Comparison of ENCODE assay signal across 13 cellular contexts in the genomic region with DNA sequence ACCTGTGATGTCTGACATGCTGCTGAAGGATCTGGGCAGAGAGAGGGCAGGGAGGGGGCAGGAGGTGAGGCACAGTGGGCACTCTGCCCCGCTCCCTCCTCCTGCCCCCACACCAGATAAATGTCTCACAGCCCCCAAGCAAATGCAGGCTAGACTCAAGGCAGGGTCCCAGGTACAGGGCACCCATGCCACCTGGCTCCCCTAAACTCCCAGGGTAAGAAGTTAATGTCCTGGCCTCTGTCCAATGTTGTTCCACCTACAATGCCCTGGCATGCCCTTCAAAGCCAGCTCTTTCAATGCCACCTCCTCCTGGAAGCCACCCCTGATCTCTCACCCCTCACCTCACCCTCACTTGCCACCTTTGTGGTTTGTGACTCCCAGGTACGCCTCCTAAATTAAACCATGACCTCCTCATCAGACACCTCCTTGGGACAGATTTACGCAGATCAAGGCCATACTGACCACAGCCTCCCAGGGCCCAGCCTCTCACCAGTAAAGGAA. TPM values are rescaled to one million over a fixed set of nuclear protein-coding genes. Genes with fewer than 3 reads are reported as not detected.
DNase-seq lines count a peak whose midpoint lies in the region; ATAC-seq and TF ChIP-seq lines count a peak whose summit lies in the region.
"Had no signal": no experiment of that assay in that cellular context is flagged by ENCODE, and none has a peak within 500 bp of the region (broad histone marks: within the 10 kb centered on the region; RNA-seq: fewer than 3 reads in every experiment).

No MANE protein-coding gene starts in this region.

- 93 to 96% (median 95%) methylated on average over 3 of the region's 3 CpGs for WGBS in psoas muscle, 3 donors

- TF ChIP-seq CTCF in 22Rv1 (IDR thresholded peaks at IDR 0.05) (no peak), RWPE2 (IDR thresholded peaks at IDR 0.05; ENCODE audit: poor library complexity, severe bottlenecking) (no peak), left lung (IDR thresholded peaks at IDR 0.05) (no peak), psoas muscle (IDR thresholded peaks at IDR 0.05) (no peak)

- POLR2A ChIA-PET in naive thymus-derived CD8-positive, alpha-beta T cell (lab: Charles Lee) = interaction anchor here (0.7 kb wide), 1 partner anchor 471 kb away, joined by 3 read pairs; no protein-coding TSS in a partner anchor

- H3K9me3 ChIP-seq in RWPE2 (ENCODE audit: severe bottlenecking) = no peaks in the 10 kb centered on the region
- H3K9me3 ChIP-seq in left lung = no peaks in the 10 kb centered on the region
- H3K9me3 ChIP-seq in psoas muscle = no peaks in the 10 kb centered on the region

- intact Hi-C loops in left lung (cut with DNase I) (no loop called here), psoas muscle (cut with DNase I) (no loop called here)

- H3K4me1 ChIP-seq in RWPE2 (ENCODE audit: insufficient read depth, poor library complexity, severe bottlenecking) (peaks cover 36% of the 10 kb centered on the region), left lung (peaks cover 21 to 50% of the 10 kb centered on the region in 2 donors), psoas muscle (peaks cover 3% of the 10 kb centered on the region)

- H3K36me3 ChIP-seq in RWPE2 (ENCODE audit: low read depth) (peaks cover 90% of the 10 kb centered on the region), left lung (no peaks in the 10 kb centered on the region), psoas muscle (ENCODE audit: insufficient read depth in 1 of 2, low read depth in 1 of 2) (no peaks in the 10 kb centered on the region)

- H3K27me3 ChIP-seq in RWPE2 (ENCODE audit: insufficient read depth, poor library complexity, severe bottlenecking) = no peaks in the 10 kb centered on the region
- no peaks in the 10 kb centered on the region for H3K27me3 ChIP-seq in left lung
- H3K27me3 ChIP-seq in psoas muscle (ENCODE audit: insufficient read depth in 3 of 3, low read length in 2 of 3) = peaks cover 0 to 14% (median 0%) of the 10 kb centered on the region in 3 donors

- H3K36me3 Mint-ChIP-seq in naive thymus-derived CD8-positive, alpha-beta T cell = peaks cover 0 to 1% (median 0%) of the 10 kb centered on the region in 3 donors

- ATAC-seq in RWPE2 (ENCODE audit: low read depth) (no peak), left lung (no peak), psoas muscle (no peak)
- ATAC-seq in stimulated activated naive CD8-positive, alpha-beta T cell treated with anti-CD3 and anti-CD28 coated beads, Interleukin-15, Interleukin-2, amounts not matched to agents 100 U/mL and 50 U/mL, for 24 hours = no peak
- ATAC-seq in stimulated activated naive CD8-positive, alpha-beta T cell treated with anti-CD3 and anti-CD28 coated beads, Interleukin-15, amount 100 ng/mL, for 72 hours = no peak
- ATAC-seq in naive thymus-derived CD8-positive, alpha-beta T cell = no peak

- H3K27me3 Mint-ChIP-seq in stimulated activated naive CD8-positive, alpha-beta T cell treated with anti-CD3 and anti-CD28 coated beads, Interleukin-15, amount 100 ng/mL, for 72 hours = no peaks in the 10 kb centered on the region
- H3K27me3 Mint-ChIP-seq in naive thymus-derived CD8-positive, alpha-beta T cell = no peaks in the 10 kb centered on the region

- H3K9me3 Mint-ChIP-seq in stimulated activated naive CD8-positive, alpha-beta T cell treated with anti-CD3 and anti-CD28 coated beads, Interleukin-15, amount 100 ng/mL, for 72 hours = no peaks in the 10 kb centered on the region
- no peaks in the 10 kb centered on the region for H3K9me3 Mint-ChIP-seq in naive thymus-derived CD8-positive, alpha-beta T cell
- H3K9me3 Mint-ChIP-seq: activated CD4-positive, alpha-beta memory T cell treated with anti-CD3 and anti-CD28 coated beads, Interleukin-2, amount 10 ng/mL, durations not matched to agents 7 days and 5 days had no signal

- peak overlapping the region; percentile 94 for H3K27ac ChIP-seq in 22Rv1
- peak overlapping the region; percentile 77 for H3K27ac ChIP-seq in RWPE2 (ENCODE audit: poor library complexity, severe bottlenecking)
- peak overlapping the region; percentile 72 to 81 for H3K27ac ChIP-seq in left lung
- H3K27ac ChIP-seq in psoas muscle = peak overlapping the region; percentile 3

- DNase-seq in RWPE2 (ENCODE audit: low spot score) = no peak
- DNase-seq in left lung = no peak
- no peak for DNase-seq in psoas muscle
- no peak for DNase-seq in stimulated activated naive CD8-positive, alpha-beta T cell treated with anti-CD3 and anti-CD28 coated beads, Interleukin-15, Interleukin-2, amounts not matched to agents 100 U/mL and 50 U/mL, for 24 hours
- DNase-seq in stimulated activated CD8-positive, alpha-beta memory T cell treated with anti-CD3 and anti-CD28 coated beads, Interleukin-4, amount 100 ng/mL, for 48 hours = no peak
- no peak for DNase-seq in stimulated activated naive CD8-positive, alpha-beta T cell treated with anti-CD3 and anti-CD28 coated beads, Interleukin-15, amount 100 ng/mL, for 72 hours
- DNase-seq in naive thymus-derived CD8-positive, alpha-beta T cell = no peak
- DNase-seq: activated CD4-positive, alpha-beta memory T cell treated with anti-CD3 and anti-CD28 coated beads, Interleukin-2, amount 10 ng/mL, durations not matched to agents 7 days and 5 days; amygdala; NCI-H446 treated with DMSO at 0.1 percent for 48 hours had no signal

- peak overlapping the region in 1 of 2 donors; percentile 80 for H3K27ac Mint-ChIP-seq in stimulated activated naive CD8-positive, alpha-beta T cell treated with anti-CD3 and anti-CD28 coated beads, Interleukin-15, amount 100 ng/mL, for 72 hours
- peak overlapping the region in 4 of 10 donors; percentile 27 to 72 (median 47) for H3K27ac Mint-ChIP-seq in naive thymus-derived CD8-positive, alpha-beta T cell
- H3K27ac Mint-ChIP-seq: activated CD4-positive, alpha-beta memory T cell treated with anti-CD3 and anti-CD28 coated beads, Interleukin-2, amount 10 ng/mL, durations not matched to agents 7 days and 5 days had no signal

- H3K4me1 Mint-ChIP-seq in stimulated activated naive CD8-positive, alpha-beta T cell treated with anti-CD3 and anti-CD28 coated beads, Interleukin-15, amount 100 ng/mL, for 72 hours = peaks cover 26% of the 10 kb centered on the region
- peaks cover 19 to 24% (median 24%) of the 10 kb centered on the region in 4 donors for H3K4me1 Mint-ChIP-seq in naive thymus-derived CD8-positive, alpha-beta T cell

- H3K4me3 ChIP-seq in RWPE2 (ENCODE audit: severe bottlenecking) = no peak overlapping the region
- H3K4me3 ChIP-seq in left lung = no peak overlapping the region
- H3K4me3 ChIP-seq in psoas muscle = no peak overlapping the region
- H3K4me3 ChIP-seq: coronary artery had no signal

- no peak overlapping the region for H3K4me3 Mint-ChIP-seq in stimulated activated naive CD8-positive, alpha-beta T cell treated with anti-CD3 and anti-CD28 coated beads, Interleukin-15, amount 100 ng/mL, for 72 hours
- H3K4me3 Mint-ChIP-seq in naive thymus-derived CD8-positive, alpha-beta T cell = peak overlapping the region in 1 of 10 donors; percentile 45
- H3K4me3 Mint-ChIP-seq: activated CD4-positive, alpha-beta memory T cell treated with anti-CD3 and anti-CD28 coated beads, Interleukin-2, amount 10 ng/mL, durations not matched to agents 7 days and 5 days had no signal

RNA-seq across cellular contexts. Expression of gene CARD10, which starts 16.0 kb away (rescaled TPM):
- total RNA-seq in left lung (10 to 100 TPM; 10.3 to 13.6 TPM), psoas muscle (1 to 10 TPM; 3.8 to 8.0 (median 4.5) TPM)
- 1 to 10 TPM; 2.9 to 6.9 (median 4.1) TPM for polyA plus RNA-seq in psoas muscle
- 1 to 10 TPM; 1.2 to 1.4 TPM for total RNA-seq in naive thymus-derived CD8-positive, alpha-beta T cell
- under 1 TPM in 1 of 3 donors, not detected in 2; 0.22 TPM for polyA plus RNA-seq in naive thymus-derived CD8-positive, alpha-beta T cell

RNA-seq across cellular contexts. Expression of gene MFNG, which starts 17.0 kb away (rescaled TPM):
- total RNA-seq in left lung (10 to 100 TPM; 24.4 to 46.4 TPM), psoas muscle (1 to 10 TPM; 4.5 to 8.0 (median 7.7) TPM)
- polyA plus RNA-seq in psoas muscle = 1 to 10 TPM; 4.3 to 9.6 (median 8.2) TPM
- total RNA-seq in naive thymus-derived CD8-positive, alpha-beta T cell = 100 to 1,000 TPM; 233 to 235 TPM
- polyA plus RNA-seq in naive thymus-derived CD8-positive, alpha-beta T cell = 100 to 1,000 TPM; 290 to 401 (median 329) TPM
- total RNA-seq: fibroblast of lung had no signal

RNA-seq across cellular contexts. Expression of gene CDC42EP1, which starts 57.0 kb away (rescaled TPM):
- 10 to 100 TPM; 74.0 to 84.3 TPM for total RNA-seq in left lung
- total RNA-seq in psoas muscle = 10 to 100 TPM in 2 of 4 donors, 1 to 10 TPM in 2; 6.9 to 13.8 (median 10.7) TPM
- polyA plus RNA-seq in psoas muscle = 1 to 10 TPM; 3.8 to 5.9 (median 4.1) TPM
- total RNA-seq in naive thymus-derived CD8-positive, alpha-beta T cell = not detected
- not detected for polyA plus RNA-seq in naive thymus-derived CD8-positive, alpha-beta T cell

Comparison
In these comparisons a context has a peak if more than half of its experiments do, and no peak if none do; other contexts are left out.
1. H3K27ac ChIP-seq: peak in every context shown above with its lines; median percentile 94 in 22Rv1; 77 in RWPE2; 76 in left lung; 3 in psoas muscle.
2. RNA of gene MFNG, which starts 17.0 kb away (total RNA-seq): 233 to 235 TPM in naive thymus-derived CD8-positive, alpha-beta T cell; 24.4 to 46.4 TPM in left lung and 4.5 to 8.0 TPM in psoas muscle; every median in the first group is over 4 times any median in the second.
3. RNA of gene CDC42EP1, which starts 57.0 kb away (total RNA-seq): 74.0 to 84.3 TPM in left lung and 6.9 to 13.8 TPM in psoas muscle; not detected in naive thymus-derived CD8-positive, alpha-beta T cell; every median in the first group is over 4 times any median in the second.